ENCODE assay signal across 4 cellular contexts in the genomic region with DNA sequence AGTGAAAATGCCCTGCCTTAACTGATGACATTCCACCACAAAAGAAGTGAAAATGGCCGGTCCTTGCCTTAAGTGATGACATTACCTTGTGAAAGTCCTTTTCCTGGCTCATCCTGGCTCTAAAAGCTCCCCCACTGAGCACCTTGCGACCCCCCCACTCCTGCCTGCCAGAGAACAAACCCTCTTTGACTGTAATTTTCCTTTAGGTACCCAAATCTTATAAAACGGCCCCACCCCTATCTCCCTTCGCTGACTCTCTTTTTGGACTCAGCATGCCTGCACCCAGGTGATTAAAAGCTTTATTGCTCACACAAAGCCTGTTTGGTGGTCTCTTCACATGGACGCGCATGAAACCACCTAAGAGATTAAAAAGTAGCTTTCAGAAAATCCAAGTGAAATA. TPM values are rescaled to one million over a fixed set of nuclear protein-coding genes. Genes with fewer than 3 reads are reported as not detected.
"Had no signal": no experiment of that assay in that cellular context is flagged by ENCODE, and none has a peak within 500 bp of the region (broad histone marks: within the 10 kb centered on the region; RNA-seq: fewer than 3 reads in every experiment).

No MANE protein-coding gene starts in this region.

RNA-seq across cellular contexts. Expression of gene CHST9, which starts 47.2 kb away (rescaled TPM):
- total RNA-seq: HFFc6, HT1080, IMR-90, K562 had no signal
- polyA plus RNA-seq: IMR-90, K562 had no signal
